In genomic region chr2:68853915-68854314, GRCh38 we compare ENCODE assay signal across 1 cellular context.
TF ChIP-seq lines count a peak whose summit lies in the region.

No MANE protein-coding gene starts in this region.

TF ChIP-seq in K562, 482 proteins besides CTCF, POLR2A, EP300 and RAD21 (continued from another document and continues in another):
- TF ChIP-seq E4F1 (CRISPR knock-in tag; IDR thresholded peaks at IDR 0.05; ENCODE audit: borderline replicate concordance) = no peak
- TF ChIP-seq CREB5 (CRISPR knock-in tag; IDR thresholded peaks at IDR 0.05) = no peak
- TF ChIP-seq BMI1 (IDR thresholded peaks at IDR 0.05; ENCODE audit: low read length) = peak; percentile 76
- TF ChIP-seq HOMEZ (CRISPR knock-in tag; IDR thresholded peaks at IDR 0.05) = no peak
- TF ChIP-seq ZBTB7A (IDR thresholded peaks at IDR 0.05; ENCODE audit: borderline replicate concordance, control insufficient read depth, low read depth, low read length) = no peak
- no peak for TF ChIP-seq ILF3 (IDR thresholded peaks at IDR 0.05; ENCODE audit: borderline replicate concordance)
- peak; percentile 34; the same call in 1 of the 2 replicates for TF ChIP-seq TEAD4 (IDR thresholded peaks at IDR 0.05; ENCODE audit: low read length)
- TF ChIP-seq TEAD4 (CRISPR knock-in tag; IDR thresholded peaks at IDR 0.05; ENCODE audit: borderline replicate concordance) = no peak
- TF ChIP-seq ZNF707 (CRISPR knock-in tag; conservative IDR thresholded peaks at IDR 0.05) = no peak
- no peak for TF ChIP-seq ZNF239 (CRISPR knock-in tag; IDR thresholded peaks at IDR 0.05)
- no peak for TF ChIP-seq ZNF143 (CRISPR knock-in tag; IDR thresholded peaks at IDR 0.05)
- TF ChIP-seq RNF2 (IDR thresholded peaks at IDR 0.05) = 0 out of 2 replicates have a peak, but pooled peaks have one; percentile 22
- TF ChIP-seq GTF2E2 (tag; IDR thresholded peaks at IDR 0.05) = peak; percentile 66; the same call in 1 of the 2 replicates
- TF ChIP-seq HNRNPH1 (optimal IDR thresholded peaks at IDR 0.05; ENCODE audit: low read depth, low read length) = no peak
- no peak; the same call in 1 of the 2 replicates for TF ChIP-seq MTA2 (IDR thresholded peaks at IDR 0.05; ENCODE audit: low read depth)
- TF ChIP-seq GATA2 (CRISPR knock-in tag; IDR thresholded peaks at IDR 0.05) = 0 out of 2 replicates have a peak, but pooled peaks have one; percentile 46
- no peak for TF ChIP-seq NELFE (IDR thresholded peaks at IDR 0.05; ENCODE audit: insufficient read depth, insufficient read length)
- TF ChIP-seq ZNF584 (CRISPR knock-in tag; IDR thresholded peaks at IDR 0.05; ENCODE audit: low read depth) = no peak
- no peak for TF ChIP-seq ZNF253 (CRISPR knock-in tag; conservative IDR thresholded peaks at IDR 0.05)
- TF ChIP-seq ZNF766 (CRISPR knock-in tag; conservative IDR thresholded peaks at IDR 0.05) = peak; percentile 66; the same call in 1 of the 2 replicates
- no peak for TF ChIP-seq SMAD4 (CRISPR knock-in tag; conservative IDR thresholded peaks at IDR 0.05)
- TF ChIP-seq HLTF (IDR thresholded peaks at IDR 0.05) = no peak
- peak; percentile 87 for TF ChIP-seq RFX1 (IDR thresholded peaks at IDR 0.05)
- TF ChIP-seq ZNF644 (tag; IDR thresholded peaks at IDR 0.05; ENCODE audit: low read depth) = 0 out of 2 replicates have a peak, but pooled peaks have one; percentile 46
- no peak for TF ChIP-seq CBX8 (IDR thresholded peaks at IDR 0.05; ENCODE audit: borderline replicate concordance, extremely low read depth, low read depth, low read length, poor library complexity, severe bottlenecking)
- no peak for TF ChIP-seq ZNF263 (CRISPR knock-in tag; IDR thresholded peaks at IDR 0.05; ENCODE audit: borderline replicate concordance)
- TF ChIP-seq SPI1 (IDR thresholded peaks at IDR 0.05; ENCODE audit: borderline replicate concordance, low read depth, low read length) = peak; percentile 82; the same call in 1 of the 2 replicates
- peak; percentile 64 for TF ChIP-seq FOSL1 (tag; conservative IDR thresholded peaks at IDR 0.05)
- no peak for TF ChIP-seq RFX5 (IDR thresholded peaks at IDR 0.05; ENCODE audit: low read depth, low read length)
- no peak for TF ChIP-seq KDM4B (IDR thresholded peaks at IDR 0.05; ENCODE audit: borderline replicate concordance in 2 of 2, low read depth in 1 of 2)
- TF ChIP-seq NRF1 (conservative IDR thresholded peaks at IDR 0.05 in 1 of 2, IDR thresholded peaks at IDR 0.05 in 1 of 2) = peak; percentile 26 to 38; a peak in 3 of 4 replicates
- no peak for TF ChIP-seq NR2C2 (CRISPR knock-in tag; IDR thresholded peaks at IDR 0.05)
- TF ChIP-seq NR2C2 (tag; IDR thresholded peaks at IDR 0.05) = peak; percentile 47; the same call in 1 of the 2 replicates
- TF ChIP-seq ARID1B (IDR thresholded peaks at IDR 0.05) = peak; percentile 44
- TF ChIP-seq HOXB6 (CRISPR knock-in tag; IDR thresholded peaks at IDR 0.05; ENCODE audit: borderline replicate concordance) = no peak
- TF ChIP-seq ZNF146 (CRISPR knock-in tag; IDR thresholded peaks at IDR 0.05; ENCODE audit: unreplicated experiment) = no peak
- TF ChIP-seq TRIM24 (IDR thresholded peaks at IDR 0.05) = peak in 1 of 2 experiments; percentile 31; a peak in 1 of 4 replicates
- TF ChIP-seq CUX1 (CRISPR knock-in tag; IDR thresholded peaks at IDR 0.05) = 0 out of 2 replicates have a peak, but pooled peaks have one; percentile 26
- TF ChIP-seq PBX2 (CRISPR knock-in tag; IDR thresholded peaks at IDR 0.05; ENCODE audit: low read depth) = no peak
- TF ChIP-seq PBX2 (tag; conservative IDR thresholded peaks at IDR 0.05; ENCODE audit: low read depth) = peak; percentile 88
- TF ChIP-seq CHCHD3 (CRISPR knock-in tag; IDR thresholded peaks at IDR 0.05) = no peak
- peak; percentile 74 for TF ChIP-seq MITF (IDR thresholded peaks at IDR 0.05)
- TF ChIP-seq ZNF395 (CRISPR knock-in tag; IDR thresholded peaks at IDR 0.05) = peak; percentile 24; the same call in 1 of the 2 replicates
- no peak; the same call in 1 of the 2 replicates for TF ChIP-seq NCOR1 (IDR thresholded peaks at IDR 0.05)
- no peak; the same call in 1 of the 2 replicates for TF ChIP-seq JUND (IDR thresholded peaks at IDR 0.05; ENCODE audit: borderline replicate concordance, low read depth, low read length)
- TF ChIP-seq JUND (tag; IDR thresholded peaks at IDR 0.05; ENCODE audit: borderline replicate concordance, low read depth, low read length) = 0 out of 3 replicates have a peak, but pooled peaks have one; percentile 31
- TF ChIP-seq NR1H2 (CRISPR knock-in tag; IDR thresholded peaks at IDR 0.05) = no peak
- peak in 1 of 2 experiments; percentile 54; a peak in 1 of 4 replicates for TF ChIP-seq ZNF639 (CRISPR knock-in tag; conservative IDR thresholded peaks at IDR 0.05 in 1 of 2, IDR thresholded peaks at IDR 0.05 in 1 of 2)
- peak; percentile 100 for TF ChIP-seq FOXJ2 (tag; IDR thresholded peaks at IDR 0.05)
